8 cellular contexts compared by ENCODE assay signal in genomic region chr10:112949875-112950507, GRCh38. TPM values are rescaled to one million over a fixed set of nuclear protein-coding genes. Genes with fewer than 3 reads are reported as not detected.
DNase-seq lines count a peak whose midpoint lies in the region; ATAC-seq and TF ChIP-seq lines count a peak whose summit lies in the region.

TCF7L2 (plus strand) TSS chr10:112950247; CDS start chr10:112950757, 510 bp downstream.

- peak; percentile 23 for TF ChIP-seq POLR2A in esophagus muscularis mucosa (IDR thresholded peaks at IDR 0.05; ENCODE audit: low read depth)

- TF ChIP-seq CTCF in esophagus muscularis mucosa (IDR thresholded peaks at IDR 0.05), result no peak

- peak; percentile 62 for ATAC-seq in GM18498 (IDR thresholded peaks at IDR 0.05; ENCODE audit: unreplicated experiment)
- peak; percentile 65 for ATAC-seq in stimulated activated effector memory CD8-positive, alpha-beta T cell treated with anti-CD3 and anti-CD28 coated beads, Interleukin-12 subunit alpha, Interleukin-12 subunit beta, amount 100 ng/mL, for 72 hours
- ATAC-seq in HG03095 (IDR thresholded peaks at IDR 0.05; ENCODE audit: unreplicated experiment), result no peak

- peak within 1 kb of the TSS; percentile 83 for H3K27ac Mint-ChIP-seq in stimulated activated effector memory CD8-positive, alpha-beta T cell treated with anti-CD3 and anti-CD28 coated beads, Interleukin-12 subunit alpha, Interleukin-12 subunit beta, amount 100 ng/mL, for 72 hours

- TF ChIP-seq EP300 in esophagus muscularis mucosa (IDR thresholded peaks at IDR 0.05), result no peak

- H3K36me3 ChIP-seq in KOPT-K1 (ENCODE audit: insufficient read depth, low read length), result no peaks in the 10 kb centered on the region
- no peaks in the 10 kb centered on the region for H3K36me3 ChIP-seq in esophagus muscularis mucosa

- H3K4me1 Mint-ChIP-seq in stimulated activated effector memory CD8-positive, alpha-beta T cell treated with anti-CD3 and anti-CD28 coated beads, Interleukin-12 subunit alpha, Interleukin-12 subunit beta, amount 100 ng/mL, for 72 hours, result peaks cover 34% of the 10 kb centered on the region

- H3K4me3 ChIP-seq in esophagus muscularis mucosa (peak within 1 kb of the TSS; percentile 68 to 91 (median 76)), mononuclear cell (ENCODE audit: low read length) (peak within 1 kb of the TSS; percentile 67)

- no peaks in the 10 kb centered on the region for H3K27me3 ChIP-seq in esophagus muscularis mucosa
- H3K27me3 ChIP-seq in mononuclear cell (ENCODE audit: insufficient read depth, low read length), result peaks cover 26% of the 10 kb centered on the region

- intact Hi-C loops in esophagus muscularis mucosa (cut with DNase I), result loop anchor here (10.0 kb wide), 1 partner anchor 105 kb away; no protein-coding TSS in a partner anchor

- no peaks in the 10 kb centered on the region for H3K36me3 Mint-ChIP-seq in stimulated activated effector memory CD8-positive, alpha-beta T cell treated with anti-CD3 and anti-CD28 coated beads, Interleukin-12 subunit alpha, Interleukin-12 subunit beta, amount 100 ng/mL, for 72 hours

- H3K9me3 ChIP-seq in KOPT-K1 (ENCODE audit: insufficient read depth, low read length, poor library complexity, severe bottlenecking) (no peaks in the 10 kb centered on the region), esophagus muscularis mucosa (no peaks in the 10 kb centered on the region), mononuclear cell (ENCODE audit: low read depth, low read length) (no peaks in the 10 kb centered on the region)

- 2% methylated on average over 39 of the region's 39 CpGs for WGBS in esophagus muscularis mucosa

- peak; percentile 23 for DNase-seq in activated T-helper 1 cell treated with Interleukin-2 at 50 U/mL for 16 hours (ENCODE audit: low read depth)
- peak; percentile 99 for DNase-seq in esophagus muscularis mucosa (ENCODE audit: extremely low spot score)
- DNase-seq in stimulated activated effector memory CD8-positive, alpha-beta T cell treated with anti-CD3 and anti-CD28 coated beads, Interleukin-12 subunit alpha, Interleukin-12 subunit beta, amount 100 ng/mL, for 72 hours (ENCODE audit: low spot score in 2 of 2), result peak; percentile 17 to 68

- H3K4me1 ChIP-seq in esophagus muscularis mucosa (peaks cover 15 to 46% (median 43%) of the 10 kb centered on the region in 4 donors), mononuclear cell (ENCODE audit: insufficient read depth, low read length) (peaks cover 35% of the 10 kb centered on the region)

- peak within 1 kb of the TSS; percentile 94 for H3K4me3 Mint-ChIP-seq in stimulated activated effector memory CD8-positive, alpha-beta T cell treated with anti-CD3 and anti-CD28 coated beads, Interleukin-12 subunit alpha, Interleukin-12 subunit beta, amount 100 ng/mL, for 72 hours

- H3K9me3 Mint-ChIP-seq in stimulated activated effector memory CD8-positive, alpha-beta T cell treated with anti-CD3 and anti-CD28 coated beads, Interleukin-12 subunit alpha, Interleukin-12 subunit beta, amount 100 ng/mL, for 72 hours, result no peaks in the 10 kb centered on the region

- peak within 1 kb of the TSS; percentile 78 for H3K27ac ChIP-seq in KOPT-K1 (ENCODE audit: low read depth, low read length, poor library complexity, severe bottlenecking)
- peak within 1 kb of the TSS; percentile 90 to 93 (median 92) for H3K27ac ChIP-seq in esophagus muscularis mucosa (replicated peaks in 1 of 4)

TF ChIP-seq in PFSK-1, 5 proteins besides CTCF, POLR2A, EP300 and RAD21:
- TF ChIP-seq FOXP2 (optimal IDR thresholded peaks at IDR 0.05; ENCODE audit: borderline replicate concordance, extremely low read depth, extremely low read length, insufficient read depth) (peak; percentile 89), SIN3A (IDR thresholded peaks at IDR 0.05; ENCODE audit: borderline replicate concordance, insufficient read depth, low read length) (0 out of 2 replicates have a peak, but pooled peaks have one; percentile 21), TAF1 (IDR thresholded peaks at IDR 0.05; ENCODE audit: borderline replicate concordance, insufficient read depth, low read length) (peak; percentile 52; the same call in 1 of the 2 replicates), POLR2AphosphoS5 (IDR thresholded peaks at IDR 0.05; ENCODE audit: low read depth, low read length) (peak; percentile 66; the same call in 1 of the 2 replicates), REST (IDR thresholded peaks at IDR 0.05; ENCODE audit: insufficient read depth in 1 of 2, low read depth in 2 of 2, low read length in 2 of 2) (no peak)

RNA-seq across cellular contexts. Expression of gene TCF7L2, which starts in this region (rescaled TPM):
- polyA plus RNA-seq in PFSK-1 (2012; ENCODE audit: insufficient read length, low read depth), result 31.3 TPM
- total RNA-seq in esophagus muscularis mucosa, result 10 to 100 TPM in 3 of 4 donors, 1 to 10 TPM in 1; 7.8 to 24.1 (median 19.2) TPM
- total RNA-seq in mononuclear cell, result 8.1 TPM

Comparison
In these comparisons a context has a peak if more than half of its experiments do, and no peak if none do; other contexts are left out.
1. DNase-seq: peak in every context shown above with its lines; median percentile 99 in esophagus muscularis mucosa; 42 in stimulated activated effector memory CD8-positive, alpha-beta T cell treated with anti-CD3 and anti-CD28 coated beads, Interleukin-12 subunit alpha, Interleukin-12 subunit beta, amount 100 ng/mL, for 72 hours; 23 in activated T-helper 1 cell treated with Interleukin-2 at 50 U/mL for 16 hours.